ENCODE assay signal across 13 cellular contexts in the genomic region with DNA sequence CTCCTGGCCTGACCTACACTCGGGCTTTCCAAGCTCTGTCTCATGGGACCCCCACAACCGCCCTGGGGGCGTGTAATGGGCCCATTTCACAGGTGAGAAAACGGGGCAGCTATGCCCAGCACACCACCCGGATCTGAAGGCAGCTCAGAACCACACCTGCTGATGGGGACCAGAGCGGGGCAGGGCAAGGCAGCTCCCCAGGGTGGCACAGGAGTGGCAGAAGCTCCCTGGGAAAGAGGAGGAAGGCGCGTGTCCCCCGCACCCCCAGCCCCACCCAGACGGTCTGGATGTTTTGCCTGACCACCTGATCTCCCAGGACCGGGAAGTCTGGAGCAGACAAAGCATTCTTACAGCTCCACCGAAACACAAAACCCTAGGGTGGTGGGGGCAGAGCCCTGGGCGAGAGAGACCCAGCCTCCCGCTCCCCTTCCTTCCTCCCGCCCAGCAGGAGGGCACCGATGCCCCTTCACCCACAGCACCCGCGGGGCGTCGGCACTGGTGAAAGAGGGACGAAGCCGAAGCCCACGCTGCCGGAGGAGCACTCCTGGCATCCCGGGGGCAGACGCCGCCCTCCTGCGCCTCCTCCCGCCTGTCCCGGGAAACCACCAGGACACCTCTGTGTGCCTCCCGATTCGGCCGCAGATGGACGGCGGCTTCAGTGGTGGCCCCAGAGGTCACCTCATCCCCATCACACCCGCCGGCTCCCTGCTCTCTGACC. TPM values are rescaled to one million over a fixed set of nuclear protein-coding genes. Genes with fewer than 3 reads are reported as not detected.
A peak's percentile ranks its signal among the peaks of the same experiment; 100 is the strongest.
DNase-seq lines count a peak whose midpoint lies in the region; ATAC-seq and TF ChIP-seq lines count a peak whose summit lies in the region.
"Had no signal": no experiment of that assay in that cellular context is flagged by ENCODE, and none has a peak within 500 bp of the region (broad histone marks: within the 10 kb centered on the region; RNA-seq: fewer than 3 reads in every experiment).

No MANE protein-coding gene starts in this region.

- peaks cover 0 to 46% (median 15%) of the 10 kb centered on the region in 4 donors for H3K4me1 Mint-ChIP-seq in CD4-positive, CD25-positive, alpha-beta regulatory T cell

- TF ChIP-seq EP300 in esophagus muscularis mucosa (IDR thresholded peaks at IDR 0.05) = no peak

- no peaks in the 10 kb centered on the region for H3K27me3 ChIP-seq in CD4-positive, CD25-positive, alpha-beta regulatory T cell (ENCODE audit: control insufficient read depth, insufficient read depth, low read length)
- H3K27me3 ChIP-seq in esophagus muscularis mucosa = no peaks in the 10 kb centered on the region
- peaks cover 24% of the 10 kb centered on the region for H3K27me3 ChIP-seq in neutrophil

- 64% methylated on average over 21 of the region's 37 CpGs for WGBS in esophagus muscularis mucosa

- H3K27ac ChIP-seq in CD4-positive, CD25-positive, alpha-beta regulatory T cell (ENCODE audit: insufficient read depth, low read length, poor library complexity, severe bottlenecking) = no peak overlapping the region
- H3K27ac ChIP-seq in esophagus muscularis mucosa (replicated peaks in 1 of 4) (peak overlapping the region; percentile 48 to 79 (median 62)), neutrophil (peak overlapping the region; percentile 66)

- H3K4me3 Mint-ChIP-seq in CD4-positive, CD25-positive, alpha-beta regulatory T cell = peak overlapping the region in 3 of 4 donors; percentile 35 to 78 (median 53)

- no peak for DNase-seq in CD4-positive, CD25-positive, alpha-beta regulatory T cell
- DNase-seq in SW480 (ENCODE audit: low spot score) (peak; percentile 38), esophagus muscularis mucosa (ENCODE audit: extremely low spot score) (no peak), NCI-H2196 (lab: John Stamatoyannopoulos, UW; ENCODE audit: unreplicated experiment) (no peak), NCI-H146 treated with DMSO at 0.1 percent for 48 hours (lab: John Stamatoyannopoulos, UW; ENCODE audit: unreplicated experiment) (no peak), NCI-H2227 treated with DMSO at 0.1 percent for 48 hours (lab: John Stamatoyannopoulos, UW) (no peak)
- DNase-seq: HCEC 1CT; mammary epithelial cell; MV-4-11; stimulated activated CD4-positive, alpha-beta T cell treated with anti-CD3 and anti-CD28 coated beads, Interleukin-2, amount 100 ng/mL, for 48 hours; stimulated activated naive B cell treated with anti-CD40 and anti-IgM and Interleukin-4, amounts not matched to agents 10 μg/mL and 1 μg/mL and 100 μg/mL, for 72 hours had no signal

- intact Hi-C loops in esophagus muscularis mucosa (cut with DNase I) = no loop called here

- H3K36me3 ChIP-seq in CD4-positive, CD25-positive, alpha-beta regulatory T cell (ENCODE audit: control insufficient read depth, insufficient read depth, low read length) = no peaks in the 10 kb centered on the region
- H3K36me3 ChIP-seq in esophagus muscularis mucosa = peaks cover 0 to 16% (median 14%) of the 10 kb centered on the region in 4 donors
- peaks cover 41% of the 10 kb centered on the region for H3K36me3 ChIP-seq in neutrophil

- ATAC-seq in CD4-positive, CD25-positive, alpha-beta regulatory T cell (ENCODE audit: low read depth in 2 of 2) = no peak
- ATAC-seq in HG02852 (IDR thresholded peaks at IDR 0.05; ENCODE audit: unreplicated experiment) = no peak
- ATAC-seq: stimulated activated naive B cell treated with anti-CD40 and anti-IgM and Interleukin-4, amounts not matched to agents 10 μg/mL and 1 μg/mL and 100 μg/mL, for 72 hours had no signal

- no peaks in the 10 kb centered on the region for H3K9me3 ChIP-seq in CD4-positive, CD25-positive, alpha-beta regulatory T cell (ENCODE audit: control insufficient read depth in 2 of 2, low read length in 2 of 2)
- H3K9me3 ChIP-seq in esophagus muscularis mucosa (no peaks in the 10 kb centered on the region), neutrophil (no peaks in the 10 kb centered on the region)

- no peaks in the 10 kb centered on the region for H3K9me3 Mint-ChIP-seq in CD4-positive, CD25-positive, alpha-beta regulatory T cell
- H3K9me3 Mint-ChIP-seq: stimulated activated naive B cell treated with anti-CD40 and anti-IgM and Interleukin-4, amounts not matched to agents 10 μg/mL and 1 μg/mL and 100 μg/mL, for 72 hours had no signal

- H3K4me3 ChIP-seq in CD4-positive, CD25-positive, alpha-beta regulatory T cell (ENCODE audit: low read depth, low read length) = no peak overlapping the region
- H3K4me3 ChIP-seq in esophagus muscularis mucosa (peak overlapping the region in 2 of 4 donors; percentile 4 to 6), neutrophil (ENCODE audit: low read depth in 1 of 2, low read length in 1 of 2) (peak overlapping the region; percentile 50 to 72)

- H3K27ac Mint-ChIP-seq in CD4-positive, CD25-positive, alpha-beta regulatory T cell = peak overlapping the region in 1 of 3 donors; percentile 91

- H3K36me3 Mint-ChIP-seq in CD4-positive, CD25-positive, alpha-beta regulatory T cell = no peaks in the 10 kb centered on the region

- TF ChIP-seq POLR2A in esophagus muscularis mucosa (IDR thresholded peaks at IDR 0.05; ENCODE audit: low read depth) = no peak

- TF ChIP-seq CTCF in esophagus muscularis mucosa (IDR thresholded peaks at IDR 0.05) = no peak
- no peak for TF ChIP-seq CTCF in neutrophil (IDR thresholded peaks at IDR 0.05)

- H3K27me3 Mint-ChIP-seq in CD4-positive, CD25-positive, alpha-beta regulatory T cell = no peaks in the 10 kb centered on the region

- peaks cover 69% of the 10 kb centered on the region for H3K4me1 ChIP-seq in CD4-positive, CD25-positive, alpha-beta regulatory T cell (ENCODE audit: control insufficient read depth, insufficient read depth, low read length, poor library complexity, severe bottlenecking)
- peaks cover 87 to 98% (median 93%) of the 10 kb centered on the region in 4 donors for H3K4me1 ChIP-seq in esophagus muscularis mucosa
- peaks cover 68 to 90% of the 10 kb centered on the region in 2 experiments for H3K4me1 ChIP-seq in neutrophil (ENCODE audit: control insufficient read depth in 1 of 2, insufficient read depth in 1 of 2, low read depth in 1 of 2, low read length in 1 of 2)

RNA-seq across cellular contexts. Expression of a gene that starts 14.5 kb away (rescaled TPM):
- 52.3 TPM for total RNA-seq in CD4-positive, CD25-positive, alpha-beta regulatory T cell
- 1 to 10 TPM; 1.2 to 1.7 (median 1.5) TPM for polyA plus RNA-seq in CD4-positive, CD25-positive, alpha-beta regulatory T cell
- total RNA-seq in esophagus muscularis mucosa = 10 to 100 TPM; 48.6 to 90.6 (median 58.8) TPM

RNA-seq across cellular contexts. Expression of a gene that starts 48.5 kb away (rescaled TPM):
- total RNA-seq in CD4-positive, CD25-positive, alpha-beta regulatory T cell = 74.4 TPM
- 10 to 100 TPM; 17.7 to 22.7 (median 21.1) TPM for polyA plus RNA-seq in CD4-positive, CD25-positive, alpha-beta regulatory T cell
- total RNA-seq in esophagus muscularis mucosa = 10 to 100 TPM; 43.2 to 62.3 (median 51.3) TPM
